Comparison of ENCODE assay signal across 30 cellular contexts in genomic region chr18:22468554-22468891, GRCh38. TPM values are rescaled to one million over a fixed set of nuclear protein-coding genes. Genes with fewer than 3 reads are reported as not detected.
A peak's percentile ranks its signal among the peaks of the same experiment; 100 is the strongest.
DNase-seq lines count a peak whose midpoint lies in the region; ATAC-seq, FAIRE-seq and TF ChIP-seq lines count a peak whose summit lies in the region.
"Had no signal": no experiment of that assay in that cellular context is flagged by ENCODE, and none has a peak within 500 bp of the region (broad histone marks: within the 10 kb centered on the region; RNA-seq: fewer than 3 reads in every experiment).

No MANE protein-coding gene starts in this region.

- no peaks in the 10 kb centered on the region for H3K9me1 ChIP-seq in endothelial cell of umbilical vein (replicated peaks; ENCODE audit: control insufficient read depth, extremely low read depth, insufficient read depth, low read length)

- H2AK5ac ChIP-seq in mesendoderm (ENCODE audit: low read length) = no peak overlapping the region

- no peak overlapping the region for H3K56ac ChIP-seq in mesendoderm (ENCODE audit: low read length)

- peaks cover 11% of the 10 kb centered on the region for H3K4me1 Mint-ChIP-seq in activated naive CD8-positive, alpha-beta T cell treated with anti-CD3 and anti-CD28 coated beads, Interleukin-2, amount 50 U/mL, for 24 hours
- no peaks in the 10 kb centered on the region for H3K4me1 Mint-ChIP-seq in activated naive CD8-positive, alpha-beta T cell treated with anti-CD3 and anti-CD28 coated beads for 36 hours
- H3K4me1 Mint-ChIP-seq in osteocyte (ENCODE audit: unreplicated experiment) = peaks cover 70% of the 10 kb centered on the region

- H3K4me1 ChIP-seq in PC-3 (ENCODE audit: insufficient read depth, low read length) (peaks cover 69% of the 10 kb centered on the region), endothelial cell of umbilical vein (ENCODE audit: control insufficient read depth, extremely low read depth, insufficient read depth, low read length) (peaks cover 63% of the 10 kb centered on the region), prostate gland (replicated peaks) (peaks cover 14% of the 10 kb centered on the region), mesendoderm (ENCODE audit: control insufficient read depth, low read depth, low read length) (no peaks in the 10 kb centered on the region)
- H3K4me1 ChIP-seq: neural progenitor cell had no signal

- H3K23ac ChIP-seq in mesendoderm (ENCODE audit: low read length) = no peak overlapping the region

- no peak for TF ChIP-seq CTCF in PC-3 (conservative IDR thresholded peaks at IDR 0.05; ENCODE audit: low read depth, low read length)
- no peak for TF ChIP-seq CTCF in endothelial cell of umbilical vein (IDR thresholded peaks at IDR 0.05; ENCODE audit: extremely low read depth in 1 of 2, insufficient read depth in 1 of 2, low read depth in 1 of 2, low read length in 2 of 2)
- TF ChIP-seq CTCF in osteocyte (IDR thresholded peaks at IDR 0.05) = no peak
- TF ChIP-seq CTCF in prostate gland (IDR thresholded peaks at IDR 0.05) = no peak

- H3K4me3 ChIP-seq in PC-3 (ENCODE audit: low read length) (0 out of 2 replicates have a peak overlapping the region, but pooled peaks have one; percentile 1), endothelial cell of umbilical vein (replicated peaks in 1 of 3; ENCODE audit: insufficient read depth in 1 of 3, low read depth in 1 of 3, low read length in 3 of 3) (no peak overlapping the region), prostate gland (no peak overlapping the region), mesendoderm (ENCODE audit: low read length) (no peak overlapping the region)
- H3K4me3 ChIP-seq: neural progenitor cell, upper lobe of right lung had no signal

- H3K9me3 ChIP-seq in PC-3 (ENCODE audit: low read length) (no peaks in the 10 kb centered on the region), endothelial cell of umbilical vein (replicated peaks; ENCODE audit: control insufficient read depth, insufficient read depth, low read length) (no peaks in the 10 kb centered on the region), prostate gland (no peaks in the 10 kb centered on the region)
- H3K9me3 ChIP-seq: upper lobe of right lung had no signal

- dilution Hi-C loops in endothelial cell of umbilical vein (cut with MboI; ENCODE audit: extremely low pct_ligation_motif_present, low sequenced_read_pairs) = no loop called here

- intact Hi-C loops in PC-3 (cut with micrococcal nuclease) (loop anchor here (1.0 to 5.0 kb wide), 6 partner anchors 37 to 551 kb away; partner anchors contain the start of gene GATA6), endothelial cell of umbilical vein (cut with micrococcal nuclease) (loop anchor here (1.0 to 2.0 kb wide), 3 partner anchors 16 to 294 kb away; no protein-coding TSS in a partner anchor), prostate gland (cut with DNase I) (loop anchor here (5.0 kb wide), 2 partner anchors 89 to 276 kb away; no protein-coding TSS in a partner anchor)

- WGBS in prostate gland = 95% methylated on average over 6 of the region's 6 CpGs
- WGBS in mesendoderm (ENCODE audit: extremely low coverage, insufficient coverage, low lambda C conversion rate) = no CpG with 5 or more reads among the region's 6 CpGs

- no peak overlapping the region for H3K18ac ChIP-seq in mesendoderm (ENCODE audit: low read length)

- H3K4me2 ChIP-seq in PC-3 (ENCODE audit: low read length) = 0 out of 2 replicates have a peak overlapping the region, but pooled peaks have one; percentile 18
- H3K4me2 ChIP-seq in endothelial cell of umbilical vein (ENCODE audit: insufficient read depth, low read length) = no peak overlapping the region
- no peak overlapping the region for H3K4me2 ChIP-seq in mesendoderm (ENCODE audit: low read length)
- H3K4me2 ChIP-seq: neural progenitor cell had no signal

- no peak overlapping the region for H3K4ac ChIP-seq in mesendoderm (ENCODE audit: low read depth, low read length)

- POLR2A ChIA-PET in PC-3 (lab: Charles Lee; ENCODE audit: unreplicated experiment) (no interaction called here), endothelial cell of umbilical vein (lab: Charles Lee) (no interaction called here)

- DNase-seq in activated naive CD8-positive, alpha-beta T cell treated with anti-CD3 and anti-CD28 coated beads, Interleukin-2, amount 50 U/mL, for 24 hours = no peak
- DNase-seq in activated naive CD8-positive, alpha-beta T cell treated with anti-CD3 and anti-CD28 coated beads for 36 hours = no peak
- DNase-seq in PC-3 (no peak), endothelial cell of umbilical vein (ENCODE audit: low read depth, low spot score) (no peak), osteocyte (ENCODE audit: extremely low spot score, unreplicated experiment) (no peak), prostate gland (ENCODE audit: low spot score) (no peak), mesendoderm (no peak)
- DNase-seq: activated CD4-positive, alpha-beta T cell treated with anti-CD3 and anti-CD28 coated beads for 4 hours; activated CD8-positive, alpha-beta memory T cell treated with anti-CD3 and anti-CD28 coated beads for 24 hours; activated naive CD4-positive, alpha-beta T cell; activated T-cell treated with anti-CD3 and anti-CD28 coated beads, Interleukin-2, amount 50 U/mL, for 1 hour; AML-193; CD8-positive, alpha-beta T cell; DMS79; glutamatergic neuron; H7; Karpas-422; midbrain; NCI-H1694 treated with DMSO at 0.1 percent for 48 hours; NCI-H2171 treated with DMSO at 0.1 percent for 48 hours; NCI-H524 treated with DMSO at 0.1 percent for 48 hours; RPMI8226; stimulated activated CD8-positive, alpha-beta memory T cell treated with anti-CD3 and anti-CD28 coated beads, Interleukin-4, amount 100 ng/mL, for 48 hours; upper lobe of right lung had no signal

- no peaks in the 10 kb centered on the region for H3K9me3 Mint-ChIP-seq in activated naive CD8-positive, alpha-beta T cell treated with anti-CD3 and anti-CD28 coated beads, Interleukin-2, amount 50 U/mL, for 24 hours
- no peaks in the 10 kb centered on the region for H3K9me3 Mint-ChIP-seq in activated naive CD8-positive, alpha-beta T cell treated with anti-CD3 and anti-CD28 coated beads for 36 hours
- H3K9me3 Mint-ChIP-seq in osteocyte (ENCODE audit: unreplicated experiment) = peaks cover 4% of the 10 kb centered on the region
- H3K9me3 Mint-ChIP-seq: CD8-positive, alpha-beta T cell; neural progenitor cell had no signal

- TF ChIP-seq POLR2A in endothelial cell of umbilical vein (IDR thresholded peaks at IDR 0.05; ENCODE audit: low read depth, low read length) (no peak), prostate gland (IDR thresholded peaks at IDR 0.05) (no peak)

- H3K27me3 Mint-ChIP-seq in activated naive CD8-positive, alpha-beta T cell treated with anti-CD3 and anti-CD28 coated beads, Interleukin-2, amount 50 U/mL, for 24 hours = peaks cover 3% of the 10 kb centered on the region
- no peaks in the 10 kb centered on the region for H3K27me3 Mint-ChIP-seq in activated naive CD8-positive, alpha-beta T cell treated with anti-CD3 and anti-CD28 coated beads for 36 hours
- H3K27me3 Mint-ChIP-seq in osteocyte (ENCODE audit: unreplicated experiment) = no peaks in the 10 kb centered on the region

- no peak overlapping the region for H2BK5ac ChIP-seq in mesendoderm (ENCODE audit: low read length)

- no peaks in the 10 kb centered on the region for H3K79me1 ChIP-seq in mesendoderm (ENCODE audit: low read length)

- no peak overlapping the region for H2BK120ac ChIP-seq in mesendoderm (ENCODE audit: low read depth, low read length)

- no peaks in the 10 kb centered on the region for H3K36me3 Mint-ChIP-seq in activated naive CD8-positive, alpha-beta T cell treated with anti-CD3 and anti-CD28 coated beads, Interleukin-2, amount 50 U/mL, for 24 hours (ENCODE audit: low read depth)
- H3K36me3 Mint-ChIP-seq in activated naive CD8-positive, alpha-beta T cell treated with anti-CD3 and anti-CD28 coated beads for 36 hours = no peaks in the 10 kb centered on the region
- H3K36me3 Mint-ChIP-seq in osteocyte (ENCODE audit: unreplicated experiment) = no peaks in the 10 kb centered on the region
- H3K36me3 Mint-ChIP-seq: CD8-positive, alpha-beta T cell; neural progenitor cell had no signal

- H4K5ac ChIP-seq in mesendoderm (ENCODE audit: low read length) = no peak overlapping the region

- CTCF ChIA-PET in PC-3 (lab: Charles Lee) = interaction anchor here (0.7 kb wide), 1 partner anchor 95 kb away, joined by 3 read pairs; no protein-coding TSS in a partner anchor
- CTCF ChIA-PET in endothelial cell of umbilical vein (lab: Charles Lee) = interaction anchor here (1.5 to 2.5 kb wide), 2 partner anchors 14 to 94 kb away, joined by 4 to 11 read pairs; no protein-coding TSS in a partner anchor

- H3K9ac ChIP-seq in PC-3 (ENCODE audit: low read length) (peak overlapping the region; percentile 79), endothelial cell of umbilical vein (replicated peaks; ENCODE audit: extremely low read depth, insufficient read depth, low read length) (peak overlapping the region; percentile 18), mesendoderm (ENCODE audit: low read length) (no peak overlapping the region)
- H3K9ac ChIP-seq: neural progenitor cell had no signal

- H2AFZ ChIP-seq in PC-3 (ENCODE audit: low read length) (no peak overlapping the region), endothelial cell of umbilical vein (ENCODE audit: low read depth, low read length) (peak overlapping the region; percentile 5)
- H2AFZ ChIP-seq: neural progenitor cell had no signal

- ATAC-seq in activated naive CD8-positive, alpha-beta T cell treated with anti-CD3 and anti-CD28 coated beads, Interleukin-2, amount 50 U/mL, for 24 hours = no peak
- ATAC-seq in PC-3 = no peak
- no peak for ATAC-seq in GM21717 (IDR thresholded peaks at IDR 0.05; ENCODE audit: unreplicated experiment)
- ATAC-seq: CD8-positive, alpha-beta T cell; upper lobe of right lung had no signal

- H3K36me3 ChIP-seq in PC-3 (ENCODE audit: low read depth, low read length) (peaks cover 4% of the 10 kb centered on the region; the same call in 1 of the 2 replicates), endothelial cell of umbilical vein (ENCODE audit: control insufficient read depth in 2 of 2, extremely low read depth in 1 of 2, insufficient read depth in 2 of 2, low read length in 2 of 2) (no peaks in the 10 kb centered on the region), prostate gland (no peaks in the 10 kb centered on the region), mesendoderm (ENCODE audit: control insufficient read depth, insufficient read depth, low read length) (no peaks in the 10 kb centered on the region)
- H3K36me3 ChIP-seq: neural progenitor cell, upper lobe of right lung had no signal

- H4K8ac ChIP-seq in mesendoderm (ENCODE audit: low read depth, low read length) = no peak overlapping the region

- H3K4me3 Mint-ChIP-seq in activated naive CD8-positive, alpha-beta T cell treated with anti-CD3 and anti-CD28 coated beads, Interleukin-2, amount 50 U/mL, for 24 hours = no peak overlapping the region
- H3K4me3 Mint-ChIP-seq in activated naive CD8-positive, alpha-beta T cell treated with anti-CD3 and anti-CD28 coated beads for 36 hours = no peak overlapping the region
- no peak overlapping the region for H3K4me3 Mint-ChIP-seq in osteocyte (ENCODE audit: unreplicated experiment)
- H3K4me3 Mint-ChIP-seq: CD8-positive, alpha-beta T cell; neural progenitor cell had no signal

- H3K27ac Mint-ChIP-seq in activated naive CD8-positive, alpha-beta T cell treated with anti-CD3 and anti-CD28 coated beads, Interleukin-2, amount 50 U/mL, for 24 hours = peak overlapping the region; percentile 37
- H3K27ac Mint-ChIP-seq in activated naive CD8-positive, alpha-beta T cell treated with anti-CD3 and anti-CD28 coated beads for 36 hours = no peak overlapping the region
- peak overlapping the region; percentile 97 for H3K27ac Mint-ChIP-seq in osteocyte (ENCODE audit: unreplicated experiment)
- H3K27ac Mint-ChIP-seq: CD8-positive, alpha-beta T cell; neural progenitor cell had no signal

- no peak for FAIRE-seq in endothelial cell of umbilical vein (lab: Jason Lieb, UNC)

- H3K79me2 ChIP-seq in PC-3 (ENCODE audit: low read length) (no peaks in the 10 kb centered on the region), endothelial cell of umbilical vein (ENCODE audit: control insufficient read depth, insufficient read depth, low read length) (no peaks in the 10 kb centered on the region), mesendoderm (ENCODE audit: control insufficient read depth, insufficient read depth, low read length) (no peaks in the 10 kb centered on the region)

- BruUV-seq in PC-3 (replicated peaks; lab: Mats Ljungman, UMichigan) (no TSS peak), endothelial cell of umbilical vein (replicated peaks; lab: Mats Ljungman, UMichigan) (TSS peak; percentile 78)

- H3K9me2 ChIP-seq in PC-3 (replicated peaks; ENCODE audit: low read length) = no peaks in the 10 kb centered on the region

- H2BK15ac ChIP-seq in mesendoderm (replicated peaks; ENCODE audit: low read depth) = no peak overlapping the region

- H4K20me1 ChIP-seq in PC-3 (ENCODE audit: low read length) = no peaks in the 10 kb centered on the region
- H4K20me1 ChIP-seq in endothelial cell of umbilical vein (replicated peaks; ENCODE audit: control insufficient read depth, extremely low read depth, insufficient read depth, low read length) = no peaks in the 10 kb centered on the region

- H3K27me3 ChIP-seq in PC-3 (ENCODE audit: low read length) (no peaks in the 10 kb centered on the region), endothelial cell of umbilical vein (ENCODE audit: control insufficient read depth in 2 of 2, insufficient read depth in 2 of 2, low read length in 2 of 2) (no peaks in the 10 kb centered on the region), prostate gland (replicated peaks; ENCODE audit: insufficient read depth) (no peaks in the 10 kb centered on the region), mesendoderm (ENCODE audit: insufficient read depth, low read length, poor library complexity) (no peaks in the 10 kb centered on the region)
- H3K27me3 ChIP-seq: neural progenitor cell, upper lobe of right lung had no signal

- H3K27ac ChIP-seq in PC-3 (ENCODE audit: low read length) (peak overlapping the region; percentile 98), endothelial cell of umbilical vein (ENCODE audit: insufficient read depth, low read depth, low read length) (peak overlapping the region; percentile 97), prostate gland (no peak overlapping the region), mesendoderm (ENCODE audit: low read depth, low read length) (no peak overlapping the region)
- H3K27ac ChIP-seq: 22Rv1, neural progenitor cell, upper lobe of right lung had no signal

- H3F3A ChIP-seq in PC-3 (ENCODE audit: low read length, unreplicated experiment) = peaks cover 3% of the 10 kb centered on the region

RNA-seq across cellular contexts. Expression of gene CTAGE1, which starts 50.8 kb away (rescaled TPM):
- not detected for total RNA-seq in activated naive CD8-positive, alpha-beta T cell treated with anti-CD3 and anti-CD28 coated beads for 36 hours
- total RNA-seq in PC-3 (2014; rRNA removed) (not detected in 2 replicates), endothelial cell of umbilical vein (not detected in 2 replicates), osteocyte (not detected in 2 replicates), prostate gland (under 1 TPM in 1 of 2 donors, not detected in 1; 0.80 TPM)
- polyA plus RNA-seq in endothelial cell of umbilical vein = not detected in 2 replicates
- polyA plus RNA-seq in endothelial cell of umbilical vein (2011; cell fraction: cytosol; rRNA removed) = not detected in 2 replicates
- not detected in 2 replicates for polyA plus RNA-seq in endothelial cell of umbilical vein (2011; cell fraction: nucleus; rRNA removed)
- polyA plus RNA-seq in endothelial cell of umbilical vein (2012) = 0.05 TPM in 1 of 2 replicates, not detected in the other
- polyA minus RNA-seq in endothelial cell of umbilical vein = not detected in 2 replicates
- polyA minus RNA-seq in endothelial cell of umbilical vein (2011; cell fraction: cytosol; rRNA and poly(A)+ RNA removed) = not detected
- polyA minus RNA-seq in endothelial cell of umbilical vein (2011; cell fraction: nucleus; rRNA and poly(A)+ RNA removed) = not detected in 2 replicates
- polyA plus RNA-seq in mesendoderm (2013, experiment 1 of 2) = 0.03 TPM
- polyA plus RNA-seq in mesendoderm (2013, experiment 2 of 2) = 0.07 TPM
- total RNA-seq: CD8-positive, alpha-beta T cell; dermis microvascular lymphatic vessel endothelial cell; H7; posterior vena cava; T-helper 2 cell treated with Interferon-gamma antibody and Interleukin-4, amounts not matched to agents 100 ng/mL and 5 ng/mL, for 36 hours; upper lobe of right lung had no signal

Comparison
In these comparisons a context has a peak if more than half of its experiments do, and no peak if none do; other contexts are left out.
1. H3K27ac ChIP-seq: peak in PC-3 (single experiment) and endothelial cell of umbilical vein (single experiment); none in prostate gland (0 of 2) and mesendoderm (single experiment).